Comparison of ENCODE assay signal across 11 cellular contexts in the genomic region with DNA sequence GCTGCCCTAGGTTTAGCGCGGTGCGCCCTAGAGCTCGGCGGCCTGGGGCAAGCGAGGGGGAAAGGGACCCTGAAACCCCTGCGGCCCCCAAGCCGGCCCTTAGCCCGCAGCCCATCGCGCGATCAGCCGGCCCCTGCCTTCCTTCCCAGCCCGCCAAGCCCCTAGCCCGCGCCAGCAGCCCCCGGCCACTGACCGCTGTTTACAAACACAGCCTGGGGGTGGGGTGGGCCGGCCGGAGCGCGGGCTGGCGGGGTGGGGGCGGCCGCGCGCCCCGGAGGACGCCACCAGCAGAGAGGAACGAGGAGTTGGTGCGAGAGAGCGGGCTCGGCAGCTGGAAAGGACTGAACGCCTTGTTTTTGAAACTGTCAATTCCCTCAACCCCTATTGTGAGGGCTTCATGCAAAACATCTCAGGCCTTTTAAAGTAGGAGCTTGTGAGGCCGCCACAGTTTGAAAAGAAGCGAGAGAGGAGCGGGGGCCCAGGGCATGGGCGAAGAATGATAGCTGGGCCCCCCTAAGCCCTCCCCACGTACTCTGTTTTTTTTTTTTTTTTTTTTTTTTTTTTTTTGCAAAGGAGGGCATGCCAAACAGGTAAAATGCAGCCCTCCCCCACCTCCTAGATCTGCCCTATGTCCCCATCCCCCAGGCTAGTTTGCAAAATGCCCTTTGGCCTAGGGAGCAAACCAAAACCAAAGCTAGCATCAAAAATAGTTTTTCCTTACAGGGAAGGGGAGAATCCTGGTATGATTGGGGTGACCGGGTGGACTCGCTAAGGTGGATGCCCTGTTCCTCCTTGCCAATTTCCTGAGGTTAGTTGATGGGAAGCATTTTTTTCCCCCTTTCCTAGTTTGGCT. TPM values are rescaled to one million over a fixed set of nuclear protein-coding genes. Genes with fewer than 3 reads are reported as not detected.
A peak's percentile ranks its signal among the peaks of the same experiment; 100 is the strongest.
DNase-seq lines count a peak whose midpoint lies in the region; ATAC-seq and TF ChIP-seq lines count a peak whose summit lies in the region.
"Had no signal": no experiment of that assay in that cellular context is flagged by ENCODE, and none has a peak within 500 bp of the region (broad histone marks: within the 10 kb centered on the region; RNA-seq: fewer than 3 reads in every experiment).

No MANE protein-coding gene starts in this region.

- H3K9ac ChIP-seq in neural progenitor cell, result peak overlapping the region; percentile 89

- H3K4me1 ChIP-seq in breast epithelium, result no peaks in the 10 kb centered on the region
- peaks cover 36% of the 10 kb centered on the region for H3K4me1 ChIP-seq in neural progenitor cell
- no peaks in the 10 kb centered on the region for H3K4me1 ChIP-seq in vagina

- no peaks in the 10 kb centered on the region for H3K27me3 Mint-ChIP-seq in MCF 10A (ENCODE audit: insufficient read depth, unreplicated experiment)
- H3K27me3 Mint-ChIP-seq in glutamatergic neuron (ENCODE audit: unreplicated experiment), result peaks cover 12% of the 10 kb centered on the region
- H3K27me3 Mint-ChIP-seq in neural progenitor cell (ENCODE audit: insufficient read depth, low read depth), result peaks cover 9% of the 10 kb centered on the region
- peaks cover 36% of the 10 kb centered on the region for H3K27me3 Mint-ChIP-seq in activated T-helper 17 cell treated with anti-CD3 and anti-CD28 coated beads, Interleukin-2, amount 50 U/mL, for 72 hours

- H3K27ac ChIP-seq in breast epithelium (peak overlapping the region; percentile 45 to 66), neural progenitor cell (peak overlapping the region; percentile 100), vagina (peak overlapping the region; percentile 92)

- H3K4me3 ChIP-seq in breast epithelium (peak overlapping the region; percentile 45 to 68 (median 47)), neural progenitor cell (peak overlapping the region; percentile 99), vagina (peak overlapping the region; percentile 47 to 54)

- TF ChIP-seq POLR2A in breast epithelium (IDR thresholded peaks at IDR 0.05) (no peak), vagina (IDR thresholded peaks at IDR 0.05) (no peak)

- H3K4me1 Mint-ChIP-seq in MCF 10A (ENCODE audit: insufficient read depth, unreplicated experiment), result peaks cover 6% of the 10 kb centered on the region
- peaks cover 33% of the 10 kb centered on the region for H3K4me1 Mint-ChIP-seq in glutamatergic neuron (ENCODE audit: low read depth, unreplicated experiment)
- peaks cover 53% of the 10 kb centered on the region for H3K4me1 Mint-ChIP-seq in neural progenitor cell
- H3K4me1 Mint-ChIP-seq in activated T-helper 17 cell treated with anti-CD3 and anti-CD28 coated beads, Interleukin-2, amount 50 U/mL, for 72 hours, result no peaks in the 10 kb centered on the region

- BruUV-seq in MCF 10A (replicated peaks; lab: Mats Ljungman, UMichigan), result no TSS peak

- H3K9me3 ChIP-seq in breast epithelium, result no peaks in the 10 kb centered on the region
- H3K9me3 ChIP-seq in neural progenitor cell (ENCODE audit: low read depth), result no peaks in the 10 kb centered on the region
- no peaks in the 10 kb centered on the region for H3K9me3 ChIP-seq in vagina

- DNase-seq in breast epithelium (ENCODE audit: low spot score in 2 of 2), result no peak
- no peak for DNase-seq in MCF 10A (ENCODE audit: unreplicated experiment)
- DNase-seq in glutamatergic neuron, result peak; percentile 40
- DNase-seq in neural progenitor cell (ENCODE audit: low spot score), result peak; percentile 92
- DNase-seq in vagina (ENCODE audit: extremely low spot score in 2 of 2), result no peak
- DNase-seq in NCI-H2196 (lab: John Stamatoyannopoulos, UW; ENCODE audit: unreplicated experiment), result no peak
- DNase-seq: 8988T; effector CD8-positive, alpha-beta T cell; HCEC 1CT had no signal

- peak overlapping the region; percentile 94 for H3K4me2 ChIP-seq in neural progenitor cell

- H2AFZ ChIP-seq in neural progenitor cell (replicated peaks), result no peak overlapping the region

- POLR2A ChIA-PET in MCF 10A (lab: Yijun Ruan, JAX), result interaction anchor here (0.5 kb wide), 2 partner anchors 22 to 189 kb away, joined by 3 read pairs; no protein-coding TSS in a partner anchor

- H3K9me3 Mint-ChIP-seq in MCF 10A (ENCODE audit: unreplicated experiment) (no peaks in the 10 kb centered on the region), glutamatergic neuron (ENCODE audit: unreplicated experiment) (peaks cover 3% of the 10 kb centered on the region), neural progenitor cell (no peaks in the 10 kb centered on the region)
- no peaks in the 10 kb centered on the region for H3K9me3 Mint-ChIP-seq in activated T-helper 17 cell treated with anti-CD3 and anti-CD28 coated beads, Interleukin-2, amount 50 U/mL, for 72 hours

- H3K36me3 ChIP-seq in breast epithelium (no peaks in the 10 kb centered on the region), neural progenitor cell (peaks cover 37% of the 10 kb centered on the region), vagina (no peaks in the 10 kb centered on the region)

- H3K79me2 ChIP-seq in neural progenitor cell (ENCODE audit: low read depth), result peaks cover 100% of the 10 kb centered on the region

- H3K27ac Mint-ChIP-seq in MCF 10A (ENCODE audit: low read depth, unreplicated experiment), result no peak overlapping the region
- no peak overlapping the region for H3K27ac Mint-ChIP-seq in glutamatergic neuron (ENCODE audit: unreplicated experiment)
- H3K27ac Mint-ChIP-seq in neural progenitor cell, result peak overlapping the region; percentile 86
- no peak overlapping the region for H3K27ac Mint-ChIP-seq in activated T-helper 17 cell treated with anti-CD3 and anti-CD28 coated beads, Interleukin-2, amount 50 U/mL, for 72 hours

- intact Hi-C loops in breast epithelium (cut with DNase I; ENCODE audit: low total_unique reads) (loop anchor here (10.0 kb wide), 1 partner anchor 1666 kb away; no protein-coding TSS in a partner anchor), MCF 10A (cut with micrococcal nuclease) (no loop called here), vagina (cut with DNase I) (no loop called here)

- no peak for ATAC-seq in HG02623 (IDR thresholded peaks at IDR 0.05; ENCODE audit: unreplicated experiment)
- ATAC-seq in activated T-helper 17 cell treated with anti-CD3 and anti-CD28 coated beads, Interleukin-2, amount 50 U/mL, for 72 hours (replicated peaks), result no peak

- H4K20me1 ChIP-seq in neural progenitor cell (ENCODE audit: low read depth), result peaks cover 87% of the 10 kb centered on the region

- peaks cover 0 to 5% of the 10 kb centered on the region in 2 donors for H3K27me3 ChIP-seq in breast epithelium
- H3K27me3 ChIP-seq in neural progenitor cell, result no peaks in the 10 kb centered on the region
- no peaks in the 10 kb centered on the region for H3K27me3 ChIP-seq in vagina

- peaks cover 92% of the 10 kb centered on the region for H3F3A ChIP-seq in neural progenitor cell (ENCODE audit: low read depth)

- TF ChIP-seq CTCF in breast epithelium (IDR thresholded peaks at IDR 0.05) (no peak), MCF 10A (IDR thresholded peaks at IDR 0.05; ENCODE audit: unreplicated experiment) (no peak), glutamatergic neuron (IDR thresholded peaks at IDR 0.05; ENCODE audit: partially characterized antibody, unreplicated experiment) (no peak), neural progenitor cell (IDR thresholded peaks at IDR 0.05) (no peak), vagina (IDR thresholded peaks at IDR 0.05) (no peak)

- H3K4me3 Mint-ChIP-seq in MCF 10A (ENCODE audit: unreplicated experiment) (no peak overlapping the region), glutamatergic neuron (ENCODE audit: unreplicated experiment) (peak overlapping the region; percentile 65), neural progenitor cell (peak overlapping the region; percentile 99)
- no peak overlapping the region for H3K4me3 Mint-ChIP-seq in activated T-helper 17 cell treated with anti-CD3 and anti-CD28 coated beads, Interleukin-2, amount 50 U/mL, for 72 hours

- CTCF ChIA-PET in MCF 10A (lab: Yijun Ruan, JAX), result no interaction called here

- H3K36me3 Mint-ChIP-seq in MCF 10A (ENCODE audit: insufficient read depth, unreplicated experiment), result no peaks in the 10 kb centered on the region
- no peaks in the 10 kb centered on the region for H3K36me3 Mint-ChIP-seq in glutamatergic neuron (ENCODE audit: unreplicated experiment)
- H3K36me3 Mint-ChIP-seq in neural progenitor cell, result peaks cover 30% of the 10 kb centered on the region
- H3K36me3 Mint-ChIP-seq in activated T-helper 17 cell treated with anti-CD3 and anti-CD28 coated beads, Interleukin-2, amount 50 U/mL, for 72 hours (ENCODE audit: low read depth), result no peaks in the 10 kb centered on the region

RNA-seq across cellular contexts. Expression of a gene that starts 15.0 kb away (rescaled TPM):
- total RNA-seq in breast epithelium (1 to 10 TPM in 1 of 3 donors, under 1 TPM in 2; 0.59 to 1.4 (median 0.98) TPM), MCF 10A (2022) (0.56 and 1.2 TPM in 2 replicates), glutamatergic neuron (ENCODE audit: unreplicated experiment) (1.3 TPM), neural progenitor cell (ENCODE audit: low replicate concordance) (123 and 127 TPM in 2 replicates), vagina (2.7 TPM)
- total RNA-seq in activated T-helper 17 cell treated with anti-CD3 and anti-CD28 coated beads, Interleukin-2, amount 50 U/mL, for 72 hours, result under 1 TPM; 0.06 to 0.95 TPM

RNA-seq across cellular contexts. Expression of a gene that starts 23.6 kb away (rescaled TPM):
- 10 to 100 TPM; 45.6 to 74.6 (median 58.0) TPM for total RNA-seq in breast epithelium
- total RNA-seq in MCF 10A (2022), result 39.3 and 47.5 TPM in 2 replicates
- 50.9 TPM for total RNA-seq in glutamatergic neuron (ENCODE audit: unreplicated experiment)
- total RNA-seq in neural progenitor cell (ENCODE audit: low replicate concordance), result 55.7 and 61.3 TPM in 2 replicates
- total RNA-seq in vagina, result 53.3 TPM
- total RNA-seq in activated T-helper 17 cell treated with anti-CD3 and anti-CD28 coated beads, Interleukin-2, amount 50 U/mL, for 72 hours, result 10 to 100 TPM; 45.2 to 50.1 TPM

Comparison
In these comparisons a context has a peak if more than half of its experiments do, and no peak if none do; other contexts are left out.
1. DNase-seq: peak in glutamatergic neuron (single experiment) and neural progenitor cell (single experiment); none in breast epithelium (0 of 2), MCF 10A (single experiment), vagina (0 of 2) and NCI-H2196 (single experiment).
2. H3K4me3 ChIP-seq: peak in every context shown above with its lines; median percentile 99 in neural progenitor cell; 50 in vagina; 47 in breast epithelium.
3. H3K4me3 Mint-ChIP-seq: peak in glutamatergic neuron (single experiment) and neural progenitor cell (single experiment); none in MCF 10A (single experiment) and activated T-helper 17 cell treated with anti-CD3 and anti-CD28 coated beads, Interleukin-2, amount 50 U/mL, for 72 hours (single experiment).
4. RNA of a gene that starts 15.0 kb away (total RNA-seq): 123 to 127 TPM in neural progenitor cell; 2.7 TPM in vagina (single experiment), 1.3 TPM in glutamatergic neuron (single experiment), 0.59 to 1.4 TPM in breast epithelium, 0.06 to 0.95 TPM in activated T-helper 17 cell treated with anti-CD3 and anti-CD28 coated beads, Interleukin-2, amount 50 U/mL, for 72 hours and 0.56 to 1.2 TPM in MCF 10A; every median in the first group is over 10 times any median in the second.
5. Peak in every context shown above with its lines, with median percentiles within 50 percentile points of each other: H3K27ac ChIP-seq.